In genomic region chr7:87152897-87153641, GRCh38 we compare ENCODE assay signal across 1 cellular context.
TF ChIP-seq lines count a peak whose summit lies in the region.

No MANE protein-coding gene starts in this region.

TF ChIP-seq in H1, 55 proteins besides CTCF, POLR2A, EP300 and RAD21:
- TF ChIP-seq HDAC2 (IDR thresholded peaks at IDR 0.05; ENCODE audit: borderline replicate concordance in 1 of 2, low read depth in 2 of 2, low read length in 2 of 2) (no peak), KDM4A (IDR thresholded peaks at IDR 0.05; ENCODE audit: low read depth, low read length, severe bottlenecking) (no peak), EZH2 (IDR thresholded peaks at IDR 0.05; ENCODE audit: low read depth, low read length, severe bottlenecking) (no peak), SIN3A (conservative IDR thresholded peaks at IDR 0.05 in 1 of 2, IDR thresholded peaks at IDR 0.05 in 1 of 2; ENCODE audit: low read depth in 1 of 2, low read length in 2 of 2) (0 out of 4 replicates have a peak, but pooled peaks of 1 of the 2 experiments have one; percentile 11), TBP (IDR thresholded peaks at IDR 0.05; ENCODE audit: low read depth, low read length) (peak; percentile 4; the same call in 1 of the 2 replicates), TAF1 (IDR thresholded peaks at IDR 0.05; ENCODE audit: low read depth, low read length) (no peak; the same call in 1 of the 2 replicates), BCL11A (IDR thresholded peaks at IDR 0.05; ENCODE audit: low read depth in 2 of 2, low read length in 2 of 2) (no peak), ASH2L (IDR thresholded peaks at IDR 0.05; ENCODE audit: low read length) (peak; percentile 42), CEBPB (IDR thresholded peaks at IDR 0.05; ENCODE audit: low read depth, low read length) (no peak)
TF ChIP-seq in H1: peak in this region for 3.
